8 cellular contexts compared by ENCODE assay signal in the genomic region with DNA sequence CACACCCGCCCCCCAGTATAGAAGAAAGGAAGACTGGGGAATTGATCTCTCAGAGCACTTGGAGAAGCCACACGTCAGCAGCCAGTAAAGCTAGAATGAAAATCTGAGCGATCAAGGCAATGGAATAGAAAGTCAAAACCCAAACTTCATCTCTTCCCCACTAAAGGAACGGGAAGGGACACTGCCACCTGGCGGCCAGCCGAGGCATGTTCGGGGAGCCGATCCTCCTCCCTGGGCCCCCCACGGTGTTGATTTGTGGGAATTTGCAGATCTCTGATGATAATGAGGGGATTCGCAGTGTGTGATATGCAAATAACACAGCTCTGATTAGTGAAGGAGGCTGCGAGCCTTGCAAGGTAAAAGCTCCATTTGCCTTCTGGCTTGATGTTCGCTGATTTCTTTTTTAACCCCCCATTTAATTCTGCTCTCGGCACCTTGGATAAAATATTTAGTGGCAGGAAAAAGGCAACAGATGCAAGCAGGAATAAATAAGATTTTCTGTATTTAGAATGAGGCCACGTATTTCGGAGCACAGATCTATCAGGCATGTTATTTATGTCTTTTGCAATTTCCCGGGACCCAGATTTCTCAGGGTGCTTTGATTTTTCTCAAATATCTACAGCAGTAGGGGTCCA.
DNase-seq lines count a peak whose midpoint lies in the region; ATAC-seq, FAIRE-seq and TF ChIP-seq lines count a peak whose summit lies in the region.

No MANE protein-coding gene starts in this region.

- ATAC-seq in activated naive CD8-positive, alpha-beta T cell treated with anti-CD3 and anti-CD28 coated beads, Interleukin-2, amount 10 ng/mL, durations not matched to agents 7 days and 5 days (ENCODE audit: low read depth) = no peak
- ATAC-seq in thoracic aorta (ENCODE audit: insufficient number of reproducible peaks, low FRiP score, low read depth) = no peak

- H3K9ac ChIP-seq in MM.1S (ENCODE audit: low read length) (no peak overlapping the region), keratinocyte (ENCODE audit: control insufficient read depth, extremely low read depth, insufficient read depth, low read length) (no peak overlapping the region)

- dilution Hi-C loops in keratinocyte (cut with MboI; ENCODE audit: extremely low pct_ligation_motif_present, low sequenced_read_pairs) = no loop called here

- TF ChIP-seq CTCF in AG10803 (conservative IDR thresholded peaks at IDR 0.05; ENCODE audit: low read length) (peak; percentile 17; the same call in 1 of the 2 replicates), GM13977 (IDR thresholded peaks at IDR 0.05; ENCODE audit: extremely low read depth, insufficient read depth, missing control alignments) (peak; percentile 75), MM.1S (IDR thresholded peaks at IDR 0.05; ENCODE audit: low read length) (peak; percentile 93), keratinocyte (optimal IDR thresholded peaks at IDR 0.05 in 1 of 3, IDR thresholded peaks at IDR 0.05 in 1 of 3, conservative IDR thresholded peaks at IDR 0.05 in 1 of 3; ENCODE audit: extremely low read depth in 1 of 3, insufficient read depth in 2 of 3, low read length in 3 of 3) (peak; percentile 28 to 68 (median 44)), thoracic aorta (IDR thresholded peaks at IDR 0.05) (peak; percentile 10)

- H3K27me3 Mint-ChIP-seq in activated naive CD8-positive, alpha-beta T cell treated with anti-CD3 and anti-CD28 coated beads, Interleukin-2, amount 10 ng/mL, durations not matched to agents 7 days and 5 days = no peaks in the 10 kb centered on the region

- DNase-seq in AG10803 (ENCODE audit: low read depth) = no peak
- peak; percentile 60 for DNase-seq in GM13977 (ENCODE audit: low spot score)
- peak; percentile 28 for DNase-seq in MM.1S
- peak; percentile 54 for DNase-seq in activated naive CD8-positive, alpha-beta T cell treated with anti-CD3 and anti-CD28 coated beads, Interleukin-2, amount 10 ng/mL, durations not matched to agents 7 days and 5 days
- no peak for DNase-seq in keratinocyte (ENCODE audit: low read depth, low spot score)
- no peak for DNase-seq in thoracic aorta (ENCODE audit: low spot score)
- no peak for DNase-seq in HPDE6-E6E7 (ENCODE audit: extremely low spot score)
- DNase-seq in GOT3 (lab: John Stamatoyannopoulos, UW) = no peak

- no peaks in the 10 kb centered on the region for H3K4me1 ChIP-seq in MM.1S (ENCODE audit: low read length)
- no peaks in the 10 kb centered on the region for H3K4me1 ChIP-seq in keratinocyte (ENCODE audit: control insufficient read depth, extremely low read depth, insufficient read depth, low read length)
- H3K4me1 ChIP-seq in thoracic aorta (ENCODE audit: control insufficient read depth in 1 of 2, low read depth in 2 of 2) = no peaks in the 10 kb centered on the region

- H3K4me3 ChIP-seq in AG10803 (ENCODE audit: low read length) = no peak overlapping the region
- H3K4me3 ChIP-seq in MM.1S (ENCODE audit: low read length) = no peak overlapping the region
- no peak overlapping the region for H3K4me3 ChIP-seq in keratinocyte (ENCODE audit: control insufficient read depth in 2 of 3, extremely low read depth in 1 of 3, insufficient read depth in 2 of 3, low read depth in 1 of 3, low read length in 3 of 3)
- H3K4me3 ChIP-seq in thoracic aorta = no peak overlapping the region

- no peak overlapping the region; the same call in 1 of the 2 replicates for H2AFZ ChIP-seq in MM.1S (ENCODE audit: low read length)
- no peak overlapping the region for H2AFZ ChIP-seq in keratinocyte (ENCODE audit: control insufficient read depth, low read length)

- no peaks in the 10 kb centered on the region for H3K4me1 Mint-ChIP-seq in activated naive CD8-positive, alpha-beta T cell treated with anti-CD3 and anti-CD28 coated beads, Interleukin-2, amount 10 ng/mL, durations not matched to agents 7 days and 5 days

- H3K36me3 Mint-ChIP-seq in activated naive CD8-positive, alpha-beta T cell treated with anti-CD3 and anti-CD28 coated beads, Interleukin-2, amount 10 ng/mL, durations not matched to agents 7 days and 5 days = no peaks in the 10 kb centered on the region

- FAIRE-seq in keratinocyte (lab: Jason Lieb, UNC) = no peak

- 0 out of 2 replicates have a peak, but pooled peaks cover 9% of the 10 kb centered on the region for H3K27me3 ChIP-seq in MM.1S (replicated peaks; ENCODE audit: insufficient read depth, low read length)
- no peaks in the 10 kb centered on the region for H3K27me3 ChIP-seq in keratinocyte (ENCODE audit: control insufficient read depth, extremely low read depth, insufficient read depth, low read length)
- no peaks in the 10 kb centered on the region for H3K27me3 ChIP-seq in thoracic aorta (replicated peaks; ENCODE audit: insufficient read depth)

- H3K27ac ChIP-seq in MM.1S (ENCODE audit: low read length) (no peak overlapping the region), keratinocyte (ENCODE audit: control insufficient read depth, insufficient read depth, low read length) (no peak overlapping the region), thoracic aorta (no peak overlapping the region)

- H3K4me3 Mint-ChIP-seq in activated naive CD8-positive, alpha-beta T cell treated with anti-CD3 and anti-CD28 coated beads, Interleukin-2, amount 10 ng/mL, durations not matched to agents 7 days and 5 days = no peak overlapping the region

- H3K36me3 ChIP-seq in MM.1S (replicated peaks; ENCODE audit: insufficient read depth, low read length) = no peaks in the 10 kb centered on the region
- H3K36me3 ChIP-seq in keratinocyte (ENCODE audit: control insufficient read depth in 2 of 2, extremely low read depth in 1 of 2, insufficient read depth in 2 of 2, low read length in 2 of 2) = no peaks in the 10 kb centered on the region
- no peaks in the 10 kb centered on the region for H3K36me3 ChIP-seq in thoracic aorta

- in situ Hi-C loops in GM13977 (cut with MboI; ENCODE audit: low pct_unique_long_range_greater_than_20kb, low sequenced_read_pairs, unreplicated experiment) = no loop called here

- H3K9me3 Mint-ChIP-seq in activated naive CD8-positive, alpha-beta T cell treated with anti-CD3 and anti-CD28 coated beads, Interleukin-2, amount 10 ng/mL, durations not matched to agents 7 days and 5 days = no peaks in the 10 kb centered on the region

- H4K20me1 ChIP-seq in MM.1S (ENCODE audit: insufficient read depth, low read length) (no peaks in the 10 kb centered on the region), keratinocyte (ENCODE audit: control insufficient read depth, extremely low read depth, insufficient read depth, low read length) (no peaks in the 10 kb centered on the region)

- H3K4me2 ChIP-seq in MM.1S (ENCODE audit: low read depth, low read length) (peak overlapping the region; percentile 7; the same call in 1 of the 2 replicates), keratinocyte (ENCODE audit: control insufficient read depth, extremely low read depth, insufficient read depth, low read depth, low read length) (no peak overlapping the region)

- no peak overlapping the region for H3K27ac Mint-ChIP-seq in activated naive CD8-positive, alpha-beta T cell treated with anti-CD3 and anti-CD28 coated beads, Interleukin-2, amount 10 ng/mL, durations not matched to agents 7 days and 5 days

- H3F3A ChIP-seq in MM.1S (ENCODE audit: insufficient read depth, low read length) = no peaks in the 10 kb centered on the region

- H3K9me2 ChIP-seq in MM.1S (replicated peaks; ENCODE audit: insufficient read depth, low read length) = no peaks in the 10 kb centered on the region

- no peaks in the 10 kb centered on the region for H3K9me3 ChIP-seq in MM.1S (replicated peaks; ENCODE audit: insufficient read depth, low read length)
- H3K9me3 ChIP-seq in keratinocyte (ENCODE audit: control insufficient read depth, low read depth, low read length) = peaks cover 2% of the 10 kb centered on the region
- H3K9me3 ChIP-seq in thoracic aorta = no peaks in the 10 kb centered on the region

- no peaks in the 10 kb centered on the region for H3K9me1 ChIP-seq in keratinocyte (ENCODE audit: control insufficient read depth, extremely low read depth, insufficient read depth, low read length)

- POLR2A ChIA-PET in activated naive CD8-positive, alpha-beta T cell treated with anti-CD3 and anti-CD28 coated beads, Interleukin-2, amount 10 ng/mL, durations not matched to agents 7 days and 5 days (lab: Charles Lee) = no interaction called here

- H3K79me2 ChIP-seq in MM.1S (ENCODE audit: low read length) = no peaks in the 10 kb centered on the region
- H3K79me2 ChIP-seq in keratinocyte (ENCODE audit: control insufficient read depth, insufficient read depth, low read length) = no peaks in the 10 kb centered on the region

Comparison
In these comparisons a context has a peak if more than half of its experiments do, and no peak if none do; other contexts are left out.
1. DNase-seq: peak in GM13977 (single experiment), MM.1S (single experiment) and activated naive CD8-positive, alpha-beta T cell treated with anti-CD3 and anti-CD28 coated beads, Interleukin-2, amount 10 ng/mL, durations not matched to agents 7 days and 5 days (single experiment); none in AG10803 (single experiment), keratinocyte (single experiment), thoracic aorta (single experiment), HPDE6-E6E7 (single experiment) and GOT3 (single experiment).
2. CTCF ChIP-seq: peak in every context shown above with its lines; median percentile 93 in MM.1S; 75 in GM13977; 44 in keratinocyte; 17 in AG10803; 10 in thoracic aorta.